In genomic region chr19:11776669-11777068, GRCh38 we compare ENCODE assay signal across 2 cellular contexts. TPM values are rescaled to one million over a fixed set of nuclear protein-coding genes. Genes with fewer than 3 reads are reported as not detected.
"Had no signal": no experiment of that assay in that cellular context is flagged by ENCODE, and none has a peak within 500 bp of the region (broad histone marks: within the 10 kb centered on the region; RNA-seq: fewer than 3 reads in every experiment).

No MANE protein-coding gene starts in this region.

RNA-seq across cellular contexts. Expression of gene ZNF441, which starts 9.9 kb away (rescaled TPM):
- total RNA-seq: astrocyte had no signal

RNA-seq across cellular contexts. Expression of gene ZNF491, which starts 21.7 kb away (rescaled TPM):
- total RNA-seq: ascending aorta, astrocyte had no signal

RNA-seq across cellular contexts. Expression of gene ZNF440, which starts 37.4 kb away (rescaled TPM):
- total RNA-seq: astrocyte had no signal
